Comparison of ENCODE assay signal across 13 cellular contexts in genomic region chrX:79065696-79066095, GRCh38.
DNase-seq lines count a peak whose midpoint lies in the region; ATAC-seq, FAIRE-seq and TF ChIP-seq lines count a peak whose summit lies in the region.
"Had no signal": no experiment of that assay in that cellular context is flagged by ENCODE, and none has a peak within 500 bp of the region (broad histone marks: within the 10 kb centered on the region; RNA-seq: fewer than 3 reads in every experiment).

No MANE protein-coding gene starts in this region.

- H3K27me3 ChIP-seq in neutrophil, result no peaks in the 10 kb centered on the region
- H3K27me3 ChIP-seq: ovary had no signal

- H3K4me1 Mint-ChIP-seq in immature natural killer cell, result no peaks in the 10 kb centered on the region
- H3K4me1 Mint-ChIP-seq: activated CD4-positive, alpha-beta T cell treated with anti-CD3 and anti-CD28 coated beads, Interleukin-2, amount 10 ng/mL, durations not matched to agents 24 days and 14 days had no signal

- H3K27ac ChIP-seq in neutrophil, result peak overlapping the region; percentile 81
- H3K27ac ChIP-seq: ovary had no signal

- ATAC-seq in HG02759 (IDR thresholded peaks at IDR 0.05; ENCODE audit: unreplicated experiment), result peak; percentile 96
- peak; percentile 84 for ATAC-seq in HG03571 (IDR thresholded peaks at IDR 0.05; ENCODE audit: unreplicated experiment)

- DNase-seq in GM19239 (ENCODE audit: insufficient read length, low spot score), result no peak
- no peak for DNase-seq in superior temporal gyrus (ENCODE audit: extremely low spot score)
- DNase-seq in glomerular visceral epithelial cell (ENCODE audit: extremely low spot score), result no peak
- no peak for DNase-seq in EL
- DNase-seq in immature natural killer cell, result no peak
- DNase-seq: activated CD4-positive, alpha-beta T cell treated with anti-CD3 and anti-CD28 coated beads, Interleukin-2, amount 10 ng/mL, durations not matched to agents 24 days and 14 days; erythroblast; islet precursor cell; NCI-H1092; ovary had no signal

- no peak for TF ChIP-seq CTCF in neutrophil (IDR thresholded peaks at IDR 0.05)

- peak; percentile 89 for FAIRE-seq in GM19239 (lab: Jason Lieb, UNC)

- H3K27ac Mint-ChIP-seq in immature natural killer cell, result no peak overlapping the region
- H3K27ac Mint-ChIP-seq: activated CD4-positive, alpha-beta T cell treated with anti-CD3 and anti-CD28 coated beads, Interleukin-2, amount 10 ng/mL, durations not matched to agents 24 days and 14 days had no signal

- peaks cover 0 to 13% (median 0%) of the 10 kb centered on the region in 3 donors for H3K27me3 Mint-ChIP-seq in immature natural killer cell (ENCODE audit: low read depth in 3 of 3)
- H3K27me3 Mint-ChIP-seq: activated CD4-positive, alpha-beta T cell treated with anti-CD3 and anti-CD28 coated beads, Interleukin-2, amount 10 ng/mL, durations not matched to agents 24 days and 14 days had no signal

- H3K36me3 Mint-ChIP-seq in immature natural killer cell, result peaks cover 3 to 7% (median 6%) of the 10 kb centered on the region in 3 donors

- H3K9me3 Mint-ChIP-seq in immature natural killer cell, result peaks cover 0 to 8% (median 1%) of the 10 kb centered on the region in 6 donors

- H3K9me3 ChIP-seq in neutrophil, result no peaks in the 10 kb centered on the region
- H3K9me3 ChIP-seq: ovary had no signal

- no peak overlapping the region for H3K4me3 ChIP-seq in neutrophil (ENCODE audit: low read depth in 1 of 2, low read length in 1 of 2)
- H3K4me3 ChIP-seq: ovary had no signal

- H3K4me1 ChIP-seq in neutrophil (ENCODE audit: control insufficient read depth in 1 of 2, insufficient read depth in 1 of 2, low read depth in 1 of 2, low read length in 1 of 2), result peaks cover 27 to 31% of the 10 kb centered on the region in 2 experiments

- H3K4me3 Mint-ChIP-seq in immature natural killer cell, result no peak overlapping the region
- H3K4me3 Mint-ChIP-seq: activated CD4-positive, alpha-beta T cell treated with anti-CD3 and anti-CD28 coated beads, Interleukin-2, amount 10 ng/mL, durations not matched to agents 24 days and 14 days had no signal

- no peaks in the 10 kb centered on the region for H3K36me3 ChIP-seq in neutrophil
- H3K36me3 ChIP-seq: ovary had no signal
